In the genomic region with DNA sequence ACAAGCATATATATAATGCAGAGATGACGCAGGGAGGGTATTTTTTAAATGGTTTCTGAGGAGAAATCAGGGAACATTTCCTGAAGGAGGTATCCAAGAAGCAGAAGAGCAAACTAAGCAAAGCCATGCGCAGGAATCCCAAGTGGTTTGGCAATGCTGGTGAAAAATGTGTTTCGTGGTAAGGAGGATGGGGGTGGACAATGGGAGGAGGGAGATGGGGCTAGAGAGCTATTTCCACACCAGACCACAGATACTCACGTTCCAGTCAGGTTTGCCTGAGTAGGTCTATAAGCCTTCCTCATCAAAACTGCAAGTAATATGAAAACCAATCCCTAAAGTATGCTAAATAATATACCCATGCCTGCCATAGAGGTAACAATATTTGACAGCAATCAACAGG, we compare ENCODE assay signal across 9 cellular contexts.
DNase-seq lines count a peak whose midpoint lies in the region; ATAC-seq and TF ChIP-seq lines count a peak whose summit lies in the region.
"Had no signal": no experiment of that assay in that cellular context is flagged by ENCODE, and none has a peak within 500 bp of the region (broad histone marks: within the 10 kb centered on the region; RNA-seq: fewer than 3 reads in every experiment).

No MANE protein-coding gene starts in this region.

- H3K36me3 ChIP-seq in transverse colon = no peaks in the 10 kb centered on the region

- intact Hi-C loops in activated naive CD4-positive, alpha-beta T cell treated with anti-CD3 and anti-CD28 coated beads for 36 hours (cut with micrococcal nuclease) = no loop called here
- intact Hi-C loops in transverse colon (cut with DNase I; ENCODE audit: low total_unique reads) = loop anchor here (10.0 kb wide), 1 partner anchor 1369 kb away; no protein-coding TSS in a partner anchor

- no peak for TF ChIP-seq POLR2A in transverse colon (IDR thresholded peaks at IDR 0.05)

- peak overlapping the region; percentile 90 for H3K27ac ChIP-seq in layer of hippocampus (ENCODE audit: low read depth, low read length)
- H3K27ac ChIP-seq in transverse colon = peak overlapping the region; percentile 84 to 94 (median 93)

- DNase-seq in activated naive CD4-positive, alpha-beta T cell treated with anti-CD3 and anti-CD28 coated beads for 36 hours = no peak
- DNase-seq in activated naive CD4-positive, alpha-beta T cell treated with anti-CD3 and anti-CD28 coated beads, Interleukin-2, amount 50 U/mL, for 72 hours (ENCODE audit: low spot score in 2 of 2) = no peak
- no peak for DNase-seq in activated naive CD8-positive, alpha-beta T cell treated with anti-CD3 and anti-CD28 coated beads for 36 hours
- DNase-seq in transverse colon (no peak), COR-L47 (lab: John Stamatoyannopoulos, UW) (no peak), GM13977 (ENCODE audit: low spot score) (no peak)
- DNase-seq in activated effector memory CD4-positive, alpha-beta T cell treated with anti-CD3 and anti-CD28 coated beads, Interleukin-2, amount 50 U/mL, for 16 hours = no peak
- DNase-seq: occipital lobe had no signal

- in situ Hi-C loops in transverse colon (cut with MboI; ENCODE audit: low pct_ligation_motif_present in 1 of 4, low pct_unique_long_range_greater_than_20kb in 1 of 4, low sequenced_read_pairs in 3 of 4) (loop anchor here in 2 of 4 donors (25.0 kb wide), 2 partner anchors 208 to 308 kb away; no protein-coding TSS in a partner anchor), GM13977 (cut with MboI; ENCODE audit: low pct_unique_long_range_greater_than_20kb, low sequenced_read_pairs, unreplicated experiment) (no loop called here)

- CTCF ChIA-PET in activated naive CD4-positive, alpha-beta T cell treated with anti-CD3 and anti-CD28 coated beads for 36 hours (lab: Charles Lee) = interaction anchor here (0.8 kb wide), 2 partner anchors 87 to 207 kb away, joined by 6 to 7 read pairs; no protein-coding TSS in a partner anchor

- TF ChIP-seq EP300 in transverse colon (IDR thresholded peaks at IDR 0.05; ENCODE audit: low read depth) = no peak

- peaks cover 7% of the 10 kb centered on the region for H3K36me3 Mint-ChIP-seq in activated naive CD4-positive, alpha-beta T cell treated with anti-CD3 and anti-CD28 coated beads for 36 hours (ENCODE audit: low read depth)
- H3K36me3 Mint-ChIP-seq in activated naive CD4-positive, alpha-beta T cell treated with anti-CD3 and anti-CD28 coated beads, Interleukin-2, amount 50 U/mL, for 72 hours = peaks cover 21 to 41% of the 10 kb centered on the region in 2 donors
- peaks cover 38% of the 10 kb centered on the region for H3K36me3 Mint-ChIP-seq in activated naive CD8-positive, alpha-beta T cell treated with anti-CD3 and anti-CD28 coated beads for 36 hours

- no peak for ATAC-seq in activated naive CD4-positive, alpha-beta T cell treated with anti-CD3 and anti-CD28 coated beads, Interleukin-2, amount 50 U/mL, for 72 hours

- 62 to 65% methylated on average over 3 to 4 of the region's 4 CpGs for WGBS in transverse colon (ENCODE audit: low coverage in 1 of 2), 2 donors

- H3K4me3 Mint-ChIP-seq in activated naive CD4-positive, alpha-beta T cell treated with anti-CD3 and anti-CD28 coated beads for 36 hours = peak overlapping the region; percentile 1
- H3K4me3 Mint-ChIP-seq in activated naive CD8-positive, alpha-beta T cell treated with anti-CD3 and anti-CD28 coated beads for 36 hours = peak overlapping the region; percentile 81

- H3K9me3 ChIP-seq in transverse colon = no peaks in the 10 kb centered on the region

- H3K27me3 Mint-ChIP-seq in activated naive CD4-positive, alpha-beta T cell treated with anti-CD3 and anti-CD28 coated beads for 36 hours (ENCODE audit: low read depth) = no peaks in the 10 kb centered on the region
- H3K27me3 Mint-ChIP-seq in activated naive CD8-positive, alpha-beta T cell treated with anti-CD3 and anti-CD28 coated beads for 36 hours = no peaks in the 10 kb centered on the region

- no peaks in the 10 kb centered on the region for H3K27me3 ChIP-seq in layer of hippocampus (ENCODE audit: control insufficient read depth, insufficient read depth, low read length)
- peaks cover 4% of the 10 kb centered on the region for H3K27me3 ChIP-seq in transverse colon

- no peaks in the 10 kb centered on the region for H3K9me3 Mint-ChIP-seq in activated naive CD4-positive, alpha-beta T cell treated with anti-CD3 and anti-CD28 coated beads for 36 hours
- no peaks in the 10 kb centered on the region for H3K9me3 Mint-ChIP-seq in activated naive CD4-positive, alpha-beta T cell treated with anti-CD3 and anti-CD28 coated beads, Interleukin-2, amount 50 U/mL, for 72 hours
- H3K9me3 Mint-ChIP-seq in activated naive CD8-positive, alpha-beta T cell treated with anti-CD3 and anti-CD28 coated beads for 36 hours = peaks cover 1% of the 10 kb centered on the region

- peaks cover 60% of the 10 kb centered on the region for H3K4me1 Mint-ChIP-seq in activated naive CD4-positive, alpha-beta T cell treated with anti-CD3 and anti-CD28 coated beads for 36 hours (ENCODE audit: low read depth)
- H3K4me1 Mint-ChIP-seq in activated naive CD8-positive, alpha-beta T cell treated with anti-CD3 and anti-CD28 coated beads for 36 hours = peaks cover 65% of the 10 kb centered on the region

- peaks cover under 1 to 63% (median 18%) of the 10 kb centered on the region in 4 donors for H3K4me1 ChIP-seq in transverse colon

- H3K27ac Mint-ChIP-seq in activated naive CD4-positive, alpha-beta T cell treated with anti-CD3 and anti-CD28 coated beads for 36 hours = no peak overlapping the region
- peak overlapping the region in 1 of 2 donors; percentile 62 for H3K27ac Mint-ChIP-seq in activated naive CD4-positive, alpha-beta T cell treated with anti-CD3 and anti-CD28 coated beads, Interleukin-2, amount 50 U/mL, for 72 hours
- peak overlapping the region; percentile 81 for H3K27ac Mint-ChIP-seq in activated naive CD8-positive, alpha-beta T cell treated with anti-CD3 and anti-CD28 coated beads for 36 hours

- peak overlapping the region in 1 of 4 donors; percentile 69 for H3K4me3 ChIP-seq in transverse colon

- TF ChIP-seq CTCF in transverse colon (IDR thresholded peaks at IDR 0.05) = no peak
- TF ChIP-seq CTCF in GM13977 (IDR thresholded peaks at IDR 0.05; ENCODE audit: extremely low read depth, insufficient read depth, missing control alignments) = no peak
